Comparison of ENCODE assay signal across 19 cellular contexts in genomic region chr14:43792980-43793379, GRCh38.
"Had no signal": no experiment of that assay in that cellular context is flagged by ENCODE, and none has a peak within 500 bp of the region (broad histone marks: within the 10 kb centered on the region; RNA-seq: fewer than 3 reads in every experiment).

No MANE protein-coding gene starts in this region.

- H3K27ac ChIP-seq: SJSA1 had no signal

- H3K4me3 ChIP-seq: SJSA1 had no signal

- H3K27me3 ChIP-seq: SJSA1 had no signal

- H3K4me2 ChIP-seq: SK-N-SH had no signal

- H3K9me3 ChIP-seq: SJSA1, SK-N-SH had no signal

- H3K9me2 ChIP-seq: SK-N-SH had no signal

- DNase-seq: IMR-90, Kasumi-1, KG1, NCI-H1092, NCI-H1436, NCI-H187 treated with DMSO at 0.1 percent for 48 hours, NCI-H2029 treated with DMSO at 0.1 percent for 48 hours, NCI-H2107, NCI-H2227 treated with DMSO at 0.1 percent for 48 hours, NCI-H524, NCI-H526 treated with DMSO at 0.1 percent for 48 hours, NCI-H748 treated with DMSO at 0.1 percent for 48 hours, Right ventricle myocardium superior, RPMI8226, SIG-M5, SK-N-SH, T-helper 1 cell had no signal

- H3K4me1 ChIP-seq: SJSA1 had no signal

- ATAC-seq: HepG2 had no signal

- H3K36me3 ChIP-seq: SJSA1 had no signal

- H3K9ac ChIP-seq: SK-N-SH had no signal
